In the genomic region with DNA sequence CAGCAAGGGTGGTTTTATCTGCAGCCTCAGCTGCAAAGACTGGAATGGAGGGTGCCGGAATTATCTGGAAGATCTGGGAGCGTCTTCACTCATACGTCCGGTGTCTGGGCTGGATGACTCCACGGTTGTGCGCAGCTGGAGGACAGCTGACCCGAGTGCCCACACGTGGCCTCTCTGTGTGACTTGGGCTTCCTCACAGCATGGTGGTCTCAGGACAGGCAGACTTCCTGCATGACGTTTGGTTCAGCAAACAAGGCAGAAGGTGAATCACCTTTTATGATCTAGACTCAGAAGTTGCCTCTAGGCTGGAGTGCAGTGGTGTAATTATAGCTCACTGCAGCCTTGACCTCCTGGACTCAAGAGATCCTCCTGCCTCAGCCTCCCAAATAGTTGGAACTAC, we compare ENCODE assay signal across 2 cellular contexts.
TF ChIP-seq lines count a peak whose summit lies in the region.

No MANE protein-coding gene starts in this region.

TF ChIP-seq in HepG2, 621 proteins besides CTCF, POLR2A, EP300 and RAD21:
- TF ChIP-seq ZNF770 (CRISPR knock-in tag; IDR thresholded peaks at IDR 0.05) (peak; percentile 61; the same call in 1 of the 2 replicates), PAF1 (CRISPR knock-in tag; IDR thresholded peaks at IDR 0.05) (no peak), GATAD2A (CRISPR knock-in tag; IDR thresholded peaks at IDR 0.05) (no peak), MIER3 (CRISPR knock-in tag; IDR thresholded peaks at IDR 0.05; ENCODE audit: borderline replicate concordance) (no peak), PHF5A (CRISPR knock-in tag; IDR thresholded peaks at IDR 0.05; ENCODE audit: low read depth, unreplicated experiment) (no peak), SKI (IDR thresholded peaks at IDR 0.05; ENCODE audit: partially characterized antibody) (no peak), FOSL2 (CRISPR knock-in tag; IDR thresholded peaks at IDR 0.05) (peak; percentile 53; the same call in 1 of the 2 replicates), ATRX (CRISPR knock-in tag; IDR thresholded peaks at IDR 0.05; ENCODE audit: borderline replicate concordance) (no peak)
- TF ChIP-seq, protein P1, sequence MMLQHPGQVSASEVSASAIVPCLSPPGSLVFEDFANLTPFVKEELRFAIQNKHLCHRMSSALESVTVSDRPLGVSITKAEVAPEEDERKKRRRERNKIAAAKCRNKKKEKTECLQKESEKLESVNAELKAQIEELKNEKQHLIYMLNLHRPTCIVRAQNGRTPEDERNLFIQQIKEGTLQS (CRISPR knock-in tag; IDR thresholded peaks at IDR 0.05): no peak

TF ChIP-seq in H1, 55 proteins besides CTCF, POLR2A, EP300 and RAD21:
- TF ChIP-seq RFX5 (IDR thresholded peaks at IDR 0.05; ENCODE audit: borderline replicate concordance, low read depth, low read length): no peak
- TF ChIP-seq USF2 (IDR thresholded peaks at IDR 0.05; ENCODE audit: low read length): no peak
- TF ChIP-seq YY1 (IDR thresholded peaks at IDR 0.05; ENCODE audit: low read depth, low read length): no peak
- TF ChIP-seq HDAC6 (IDR thresholded peaks at IDR 0.05; ENCODE audit: low read depth, low read length): no peak
- TF ChIP-seq SP1 (IDR thresholded peaks at IDR 0.05; ENCODE audit: low read depth, low read length): no peak
- TF ChIP-seq CHD2 (IDR thresholded peaks at IDR 0.05; ENCODE audit: low read length): no peak
- TF ChIP-seq, protein P2, sequence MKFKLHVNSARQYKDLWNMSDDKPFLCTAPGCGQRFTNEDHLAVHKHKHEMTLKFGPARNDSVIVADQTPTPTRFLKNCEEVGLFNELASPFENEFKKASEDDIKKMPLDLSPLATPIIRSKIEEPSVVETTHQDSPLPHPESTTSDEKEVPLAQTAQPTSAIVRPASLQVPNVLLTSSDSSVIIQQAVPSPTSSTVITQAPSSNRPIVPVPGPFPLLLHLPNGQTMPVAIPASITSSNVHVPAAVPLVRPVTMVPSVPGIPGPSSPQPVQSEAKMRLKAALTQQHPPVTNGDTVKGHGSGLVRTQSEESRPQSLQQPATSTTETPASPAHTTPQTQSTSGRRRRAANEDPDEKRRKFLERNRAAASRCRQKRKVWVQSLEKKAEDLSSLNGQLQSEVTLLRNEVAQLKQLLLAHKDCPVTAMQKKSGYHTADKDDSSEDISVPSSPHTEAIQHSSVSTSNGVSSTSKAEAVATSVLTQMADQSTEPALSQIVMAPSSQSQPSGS (IDR thresholded peaks at IDR 0.05; ENCODE audit: low read length): no peak
- no peak for TF ChIP-seq NRF1 (IDR thresholded peaks at IDR 0.05; ENCODE audit: low read depth, low read length)
- TF ChIP-seq, protein P1 (IDR thresholded peaks at IDR 0.05; ENCODE audit: insufficient read depth, low read depth, low read length): no peak
- no peak for TF ChIP-seq SRF (IDR thresholded peaks at IDR 0.05; ENCODE audit: low read depth, low read length)
- TF ChIP-seq SP4 (IDR thresholded peaks at IDR 0.05; ENCODE audit: low read length): no peak
- TF ChIP-seq BCL11A (IDR thresholded peaks at IDR 0.05; ENCODE audit: low read depth in 2 of 2, low read length in 2 of 2): no peak
- no peak for TF ChIP-seq CEBPB (IDR thresholded peaks at IDR 0.05; ENCODE audit: low read depth, low read length)
- TF ChIP-seq, protein P3, sequence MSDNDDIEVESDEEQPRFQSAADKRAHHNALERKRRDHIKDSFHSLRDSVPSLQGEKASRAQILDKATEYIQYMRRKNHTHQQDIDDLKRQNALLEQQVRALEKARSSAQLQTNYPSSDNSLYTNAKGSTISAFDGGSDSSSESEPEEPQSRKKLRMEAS (IDR thresholded peaks at IDR 0.05): no peak
